Comparison of ENCODE assay signal across 13 cellular contexts in the genomic region with DNA sequence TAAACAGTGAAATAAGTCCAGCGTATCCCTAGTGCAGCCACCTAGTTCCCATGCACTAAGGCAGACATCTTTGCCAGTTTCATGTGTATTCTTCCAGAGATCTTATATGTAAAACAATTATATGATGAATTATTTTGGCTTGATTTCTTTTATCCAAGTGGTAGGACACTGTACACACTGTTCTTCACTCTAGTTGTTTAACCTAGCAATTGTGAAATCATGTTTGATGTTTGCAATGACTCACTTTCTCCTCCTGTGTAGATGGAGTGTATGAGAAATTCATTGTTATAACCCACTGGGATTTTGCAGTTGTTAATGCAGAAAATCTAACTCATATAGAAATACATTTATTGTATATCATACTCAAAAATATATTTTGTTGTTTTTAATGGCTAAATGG. TPM values are rescaled to one million over a fixed set of nuclear protein-coding genes. Genes with fewer than 3 reads are reported as not detected.
DNase-seq lines count a peak whose midpoint lies in the region; ATAC-seq and TF ChIP-seq lines count a peak whose summit lies in the region.
"Had no signal": no experiment of that assay in that cellular context is flagged by ENCODE, and none has a peak within 500 bp of the region (broad histone marks: within the 10 kb centered on the region; RNA-seq: fewer than 3 reads in every experiment).

No MANE protein-coding gene starts in this region.

- no peak overlapping the region for H2AFZ ChIP-seq in PC-9

- peak; percentile 38 for DNase-seq in HFFc6
- DNase-seq in PC-9 = peak in 1 of 2 experiments; percentile 77
- DNase-seq in fibroblast of mammary gland (ENCODE audit: low read depth) = peak; percentile 91
- DNase-seq in sciatic nerve (ENCODE audit: low spot score) = no peak
- no peak for DNase-seq in T-helper 2 cell treated with Interferon-gamma antibody and Interleukin-4, amounts not matched to agents 5 μg/mL and 100 μg/mL, for 36 hours (ENCODE audit: low spot score)
- no peak for DNase-seq in vagina (ENCODE audit: extremely low spot score in 2 of 2)
- DNase-seq in COLO668 (lab: John Stamatoyannopoulos, UW; ENCODE audit: unreplicated experiment) = no peak
- no peak for DNase-seq in NCI-H748 treated with DMSO at 0.1 percent for 48 hours (lab: John Stamatoyannopoulos, UW)
- DNase-seq: activated CD4-positive, alpha-beta T cell treated with anti-CD3 and anti-CD28 coated beads, Interleukin-2, amount 50 U/mL, for 48 hours; caudate nucleus; NCI-H1694 treated with DMSO at 0.1 percent for 48 hours; SHP77 treated with DMSO at 0.1 percent for 48 hours had no signal

- no TSS peak for BruUV-seq in PC-9 (replicated peaks; lab: Mats Ljungman, UMichigan)

- peaks cover 13% of the 10 kb centered on the region for H3K4me1 Mint-ChIP-seq in HFFc6 (ENCODE audit: low read depth)
- peaks cover 23% of the 10 kb centered on the region for H3K4me1 Mint-ChIP-seq in T-helper 2 cell treated with Interferon-gamma antibody and Interleukin-4, amounts not matched to agents 5 μg/mL and 100 μg/mL, for 36 hours (ENCODE audit: low read depth)
- H3K4me1 Mint-ChIP-seq: neural crest cell had no signal

- no peaks in the 10 kb centered on the region for H3K27me3 Mint-ChIP-seq in HFFc6 (ENCODE audit: insufficient read depth)
- H3K27me3 Mint-ChIP-seq in T-helper 2 cell treated with Interferon-gamma antibody and Interleukin-4, amounts not matched to agents 5 μg/mL and 100 μg/mL, for 36 hours (ENCODE audit: low read depth) = no peaks in the 10 kb centered on the region

- peak; percentile 72 for ATAC-seq in sciatic nerve

- no peaks in the 10 kb centered on the region for H3K79me2 ChIP-seq in PC-9 (ENCODE audit: low read depth)

- peaks cover 11% of the 10 kb centered on the region for H3F3A ChIP-seq in PC-9 (ENCODE audit: insufficient read depth, low read depth)

- intact Hi-C loops in PC-9 (cut with micrococcal nuclease; ENCODE audit: unreplicated experiment) = no loop called here
- intact Hi-C loops in sciatic nerve (cut with DNase I) = no loop called here
- intact Hi-C loops in vagina (cut with DNase I) = loop anchor here (10.0 kb wide), 1 partner anchor 49 kb away; the partner anchor contains the start of gene PGM2

- peaks cover 7% of the 10 kb centered on the region for H3K4me1 ChIP-seq in PC-9 (replicated peaks; ENCODE audit: insufficient read depth)
- H3K4me1 ChIP-seq in vagina = no peaks in the 10 kb centered on the region

- H3K36me3 ChIP-seq in PC-9 (ENCODE audit: low read depth) = no peaks in the 10 kb centered on the region
- H3K36me3 ChIP-seq in vagina = no peaks in the 10 kb centered on the region

- H3K9me2 ChIP-seq in PC-9 (ENCODE audit: insufficient read depth) = no peaks in the 10 kb centered on the region

- POLR2A ChIA-PET in PC-9 (lab: Charles Lee; ENCODE audit: unreplicated experiment) = no interaction called here

- no peaks in the 10 kb centered on the region for H4K20me1 ChIP-seq in PC-9 (ENCODE audit: insufficient read depth)

- CTCF ChIA-PET in PC-9 (lab: Charles Lee) = no interaction called here

- H3K27ac Mint-ChIP-seq in HFFc6 = no peak overlapping the region; the same call in 1 of the 2 replicates
- H3K27ac Mint-ChIP-seq in T-helper 2 cell treated with Interferon-gamma antibody and Interleukin-4, amounts not matched to agents 5 μg/mL and 100 μg/mL, for 36 hours = no peak overlapping the region

- TF ChIP-seq CTCF in HFFc6 (IDR thresholded peaks at IDR 0.05) = no peak
- no peak for TF ChIP-seq CTCF in PC-9 (conservative IDR thresholded peaks at IDR 0.05)
- no peak for TF ChIP-seq CTCF in fibroblast of mammary gland (conservative IDR thresholded peaks at IDR 0.05; ENCODE audit: control insufficient read depth, insufficient read depth, low read depth, low read length)
- TF ChIP-seq CTCF in vagina (IDR thresholded peaks at IDR 0.05) = no peak

- no peak for TF ChIP-seq POLR2A in vagina (IDR thresholded peaks at IDR 0.05)

- H3K27me3 ChIP-seq in PC-9 (ENCODE audit: insufficient read depth, low read depth) (no peaks in the 10 kb centered on the region), vagina (no peaks in the 10 kb centered on the region)

- H3K9me3 ChIP-seq in PC-9 (ENCODE audit: insufficient read depth, low read depth) = no peaks in the 10 kb centered on the region
- H3K9me3 ChIP-seq in vagina = no peaks in the 10 kb centered on the region

- H3K36me3 Mint-ChIP-seq in HFFc6 (ENCODE audit: low read depth) = no peaks in the 10 kb centered on the region
- H3K36me3 Mint-ChIP-seq in T-helper 2 cell treated with Interferon-gamma antibody and Interleukin-4, amounts not matched to agents 5 μg/mL and 100 μg/mL, for 36 hours (ENCODE audit: low read depth) = peaks cover 8% of the 10 kb centered on the region

- no peak overlapping the region for H3K27ac ChIP-seq in PC-9
- no peak overlapping the region for H3K27ac ChIP-seq in vagina

- no peaks in the 10 kb centered on the region for H3K9me3 Mint-ChIP-seq in HFFc6
- H3K9me3 Mint-ChIP-seq in T-helper 2 cell treated with Interferon-gamma antibody and Interleukin-4, amounts not matched to agents 5 μg/mL and 100 μg/mL, for 36 hours = no peaks in the 10 kb centered on the region
- H3K9me3 Mint-ChIP-seq: neural crest cell had no signal

- no peak overlapping the region for H3K4me3 ChIP-seq in PC-9
- no peak overlapping the region for H3K4me3 ChIP-seq in fibroblast of mammary gland (ENCODE audit: control insufficient read depth, low read depth, low read length)
- H3K4me3 ChIP-seq in vagina = no peak overlapping the region

- peak overlapping the region; percentile 14; the same call in 1 of the 2 replicates for H3K4me2 ChIP-seq in PC-9

- H3K4me3 Mint-ChIP-seq in HFFc6 = no peak overlapping the region
- H3K4me3 Mint-ChIP-seq in T-helper 2 cell treated with Interferon-gamma antibody and Interleukin-4, amounts not matched to agents 5 μg/mL and 100 μg/mL, for 36 hours = no peak overlapping the region
- H3K4me3 Mint-ChIP-seq: neural crest cell had no signal

RNA-seq across cellular contexts. Expression of gene TBC1D1, which starts 17.5 kb away (rescaled TPM):
- total RNA-seq in HFFc6 (2021; fragmentation: NEBNext Ultra II Directional; extraction: Animal tissue kit (Norgen Biotek cat#: 25700)) = 100 to 1,000 TPM in 4 of 6 experiments, 10 to 100 TPM in 2; 78.5 to 126 (median 112) TPM
- total RNA-seq in PC-9 (2021) = 106 and 116 TPM in 2 replicates
- total RNA-seq in sciatic nerve = 48.0 TPM
- 96.0 TPM for total RNA-seq in vagina

RNA-seq across cellular contexts. Expression of gene PGM2, which starts 46.9 kb away (rescaled TPM):
- total RNA-seq in HFFc6 (2021; fragmentation: NEBNext Ultra II Directional; extraction: Animal tissue kit (Norgen Biotek cat#: 25700)) = 10 to 100 TPM; 38.8 to 47.0 (median 45.0) TPM
- total RNA-seq in PC-9 (2021) = 27.3 and 32.5 TPM in 2 replicates
- 21.5 TPM for total RNA-seq in sciatic nerve
- total RNA-seq in vagina = 30.2 TPM

Comparison
In these comparisons a context has a peak if more than half of its experiments do, and no peak if none do; other contexts are left out.
1. DNase-seq: peak in HFFc6 (single experiment) and fibroblast of mammary gland (single experiment); none in sciatic nerve (single experiment), T-helper 2 cell treated with Interferon-gamma antibody and Interleukin-4, amounts not matched to agents 5 μg/mL and 100 μg/mL, for 36 hours (single experiment), vagina (0 of 2), COLO668 (single experiment) and NCI-H748 treated with DMSO at 0.1 percent for 48 hours (single experiment).